In genomic region chr20:57385940-57386339, GRCh38 we compare ENCODE assay signal across 34 cellular contexts. TPM values are rescaled to one million over a fixed set of nuclear protein-coding genes. Genes with fewer than 3 reads are reported as not detected.
"Had no signal": no experiment of that assay in that cellular context is flagged by ENCODE, and none has a peak within 500 bp of the region (broad histone marks: within the 10 kb centered on the region; RNA-seq: fewer than 3 reads in every experiment).

No MANE protein-coding gene starts in this region.

- DNase-seq: activated CD4-positive, alpha-beta T cell treated with anti-CD3 and anti-CD28 coated beads for 4 hours; activated CD4-positive, alpha-beta T cell treated with anti-CD3 and anti-CD28 coated beads, Interleukin-2, amount 50 U/mL, for 4 hours; activated CD8-positive, alpha-beta memory T cell treated with anti-CD3 and anti-CD28 coated beads, Interleukin-2, amount 50 U/mL, for 4 hours; activated gamma-delta T cell; activated naive CD4-positive, alpha-beta T cell treated with anti-CD3 and anti-CD28 coated beads, Interleukin-2, amount 50 U/mL, for 16 hours; activated T-cell treated with anti-CD3 and anti-CD28 coated beads, Interleukin-2, amount 50 U/mL, for 24 hours; amniotic stem cell; brain microvascular endothelial cell; cortex of kidney; hippocampal formation; left colon; midbrain; retina; stimulated activated CD4-positive, alpha-beta T cell treated with anti-CD3 and anti-CD28 coated beads, Interleukin-15, amount 100 ng/mL, for 24 hours; stimulated activated naive CD4-positive, alpha-beta T cell; T-cell; uterus had no signal

- H3K27ac Mint-ChIP-seq: activated T-cell treated with anti-CD3 and anti-CD28 coated beads, Interleukin-2, amount 50 U/mL, for 24 hours; nephron; T-cell had no signal

- H3K9me3 ChIP-seq: ovary, prostate gland, suprapubic skin, tibial artery, uterus had no signal

- H3K27ac ChIP-seq: brain microvascular endothelial cell, ovary, prostate gland, suprapubic skin, tibial artery, uterus, VCaP had no signal

- H3K36me3 ChIP-seq: brain microvascular endothelial cell, ovary, prostate gland, uterus had no signal

- H3K4me3 ChIP-seq: ovary, prostate gland, smooth muscle cell, suprapubic skin, tibial artery, uterus had no signal

- H3K9me3 Mint-ChIP-seq: activated T-cell treated with anti-CD3 and anti-CD28 coated beads, Interleukin-2, amount 50 U/mL, for 24 hours; nephron; T-cell had no signal

- H3K4me1 ChIP-seq: prostate gland, uterus had no signal

- H3K4me3 Mint-ChIP-seq: activated T-cell treated with anti-CD3 and anti-CD28 coated beads, Interleukin-2, amount 50 U/mL, for 24 hours; nephron; T-cell had no signal

- H3K27me3 ChIP-seq: brain microvascular endothelial cell, ovary, suprapubic skin, tibial artery, uterus had no signal

- ATAC-seq: left colon, T-cell had no signal

- H3K27me3 Mint-ChIP-seq: activated T-cell treated with anti-CD3 and anti-CD28 coated beads, Interleukin-2, amount 50 U/mL, for 24 hours; T-cell had no signal

RNA-seq across cellular contexts. Expression of gene SPO11, which starts 56.3 kb away (rescaled TPM):
- total RNA-seq: activated CD8-positive, alpha-beta memory T cell treated with anti-CD3 and anti-CD28 coated beads for 36 hours; astrocyte; cardiac septum; cerebellum; endothelial cell of umbilical vein; fibroblast of lung; fibroblast of villous mesenchyme; left colon; liver; ovary; smooth muscle cell; suprapubic skin; T-cell; uterus had no signal
- polyA plus RNA-seq: endothelial cell of umbilical vein, esophagus, fibroblast of lung, keratinocyte, liver, ovary, smooth muscle cell had no signal
